ENCODE assay signal across 1 cellular context in the genomic region with DNA sequence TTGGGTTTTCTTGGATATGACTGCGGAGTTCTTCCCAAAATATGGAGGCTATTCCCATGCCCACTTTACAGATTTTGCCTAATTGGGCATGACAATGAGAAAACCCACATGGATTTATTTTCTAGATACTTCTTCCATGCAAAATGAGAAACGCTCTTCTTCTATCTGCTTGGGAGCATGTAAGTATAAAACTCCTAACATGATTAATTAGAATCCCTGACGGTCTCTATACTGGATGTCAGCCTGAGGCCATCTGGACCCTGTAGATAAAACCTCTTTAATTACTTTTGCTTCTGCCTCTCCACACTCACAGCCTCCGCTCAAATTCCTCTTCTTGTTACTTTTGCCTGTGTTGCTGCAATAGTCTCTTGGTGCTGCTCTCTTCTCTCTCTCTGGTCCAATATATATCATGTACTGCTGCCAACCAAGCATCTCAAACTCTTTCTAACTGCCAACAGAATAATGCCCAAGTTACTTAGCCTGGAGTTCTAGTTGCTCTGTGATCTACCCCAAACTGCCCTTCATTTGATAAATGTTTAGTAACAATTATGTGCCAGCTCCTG.
TF ChIP-seq lines count a peak whose summit lies in the region.

No MANE protein-coding gene starts in this region.

TF ChIP-seq in SK-N-SH, 30 proteins besides CTCF, POLR2A, EP300 and RAD21:
- no peak for TF ChIP-seq TCF12 (IDR thresholded peaks at IDR 0.05)
- TF ChIP-seq RXRA (IDR thresholded peaks at IDR 0.05; ENCODE audit: borderline replicate concordance, low read depth), result no peak
- TF ChIP-seq SIN3A (IDR thresholded peaks at IDR 0.05; ENCODE audit: borderline replicate concordance, low read depth, low read length), result no peak
- TF ChIP-seq GATA2 (CRISPR knock-in tag; IDR thresholded peaks at IDR 0.05), result no peak
- no peak for TF ChIP-seq MXI1 (IDR thresholded peaks at IDR 0.05; ENCODE audit: low read depth, low read length)
- no peak for TF ChIP-seq ELF1 (IDR thresholded peaks at IDR 0.05)
- TF ChIP-seq FOXM1 (IDR thresholded peaks at IDR 0.05; ENCODE audit: low read depth), result no peak
- no peak for TF ChIP-seq REST (IDR thresholded peaks at IDR 0.05; ENCODE audit: low read depth, low read length)
- no peak for TF ChIP-seq NRF1 (IDR thresholded peaks at IDR 0.05; ENCODE audit: low read depth, low read length)
- TF ChIP-seq, protein P1, sequence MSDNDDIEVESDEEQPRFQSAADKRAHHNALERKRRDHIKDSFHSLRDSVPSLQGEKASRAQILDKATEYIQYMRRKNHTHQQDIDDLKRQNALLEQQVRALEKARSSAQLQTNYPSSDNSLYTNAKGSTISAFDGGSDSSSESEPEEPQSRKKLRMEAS (IDR thresholded peaks at IDR 0.05; ENCODE audit: low read depth), result no peak
- TF ChIP-seq RFX5 (IDR thresholded peaks at IDR 0.05; ENCODE audit: low read length), result no peak
- TF ChIP-seq, protein P2, sequence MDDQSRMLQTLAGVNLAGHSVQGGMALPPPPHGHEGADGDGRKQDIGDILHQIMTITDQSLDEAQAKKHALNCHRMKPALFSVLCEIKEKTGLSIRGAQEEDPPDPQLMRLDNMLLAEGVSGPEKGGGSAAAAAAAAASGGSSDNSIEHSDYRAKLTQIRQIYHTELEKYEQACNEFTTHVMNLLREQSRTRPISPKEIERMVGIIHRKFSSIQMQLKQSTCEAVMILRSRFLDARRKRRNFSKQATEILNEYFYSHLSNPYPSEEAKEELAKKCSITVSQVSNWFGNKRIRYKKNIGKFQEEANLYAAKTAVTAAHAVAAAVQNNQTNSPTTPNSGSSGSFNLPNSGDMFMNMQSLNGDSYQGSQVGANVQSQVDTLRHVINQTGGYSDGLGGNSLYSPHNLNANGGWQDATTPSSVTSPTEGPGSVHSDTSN (IDR thresholded peaks at IDR 0.05), result no peak
- no peak for TF ChIP-seq EZH2phosphoT487 (IDR thresholded peaks at IDR 0.05; ENCODE audit: borderline replicate concordance, low read depth)
- no peak for TF ChIP-seq ZBTB33 (IDR thresholded peaks at IDR 0.05; ENCODE audit: borderline replicate concordance, low read depth)
- TF ChIP-seq USF1 (IDR thresholded peaks at IDR 0.05; ENCODE audit: borderline replicate concordance, low read depth), result no peak
- TF ChIP-seq POLR2AphosphoS5 (IDR thresholded peaks at IDR 0.05; ENCODE audit: low read depth, low read length), result no peak; the same call in 1 of the 2 replicates
- no peak for TF ChIP-seq FOSL2 (IDR thresholded peaks at IDR 0.05; ENCODE audit: borderline replicate concordance, low read depth)
- TF ChIP-seq JUND (IDR thresholded peaks at IDR 0.05), result no peak
